9 cellular contexts compared by ENCODE assay signal in genomic region chr1:110060034-110060661, GRCh38. TPM values are rescaled to one million over a fixed set of nuclear protein-coding genes. Genes with fewer than 3 reads are reported as not detected.
DNase-seq lines count a peak whose midpoint lies in the region; ATAC-seq and TF ChIP-seq lines count a peak whose summit lies in the region.
"Had no signal": no experiment of that assay in that cellular context is flagged by ENCODE, and none has a peak within 500 bp of the region (broad histone marks: within the 10 kb centered on the region; RNA-seq: fewer than 3 reads in every experiment).

No MANE protein-coding gene starts in this region.

- H3K9me3 ChIP-seq in prostate gland: no peaks in the 10 kb centered on the region

- TF ChIP-seq CTCF in 22Rv1 (IDR thresholded peaks at IDR 0.05) (peak; percentile 94), GM12875 (IDR thresholded peaks at IDR 0.05; ENCODE audit: borderline replicate concordance, insufficient read depth, low read depth, low read length) (peak; percentile 97), epithelial cell of esophagus (IDR thresholded peaks at IDR 0.05; ENCODE audit: insufficient read depth, low read depth, low read length, missing control alignments) (peak; percentile 83), prostate gland (IDR thresholded peaks at IDR 0.05) (peak; percentile 39 to 50 (median 43))

- ATAC-seq in activated CD8-positive, alpha-beta T cell treated with anti-CD3 and anti-CD28 coated beads, Interleukin-2, amount 10 ng/mL, durations not matched to agents 7 days and 5 days: peak; percentile 74
- ATAC-seq in GM18517 (IDR thresholded peaks at IDR 0.05; ENCODE audit: unreplicated experiment): no peak

- CTCF ChIA-PET in activated CD8-positive, alpha-beta T cell treated with anti-CD3 and anti-CD28 coated beads, Interleukin-2, amount 10 ng/mL, durations not matched to agents 7 days and 5 days (lab: Charles Lee): interaction anchor here (0.6 to 3.4 kb wide), 29 partner anchors 9 to 420 kb away, joined by 3 to 41 read pairs (median 4); partner anchors contain the start of genes AHCYL1 and STRIP1

- H3K36me3 Mint-ChIP-seq in activated CD8-positive, alpha-beta T cell treated with anti-CD3 and anti-CD28 coated beads, Interleukin-2, amount 10 ng/mL, durations not matched to agents 7 days and 5 days (ENCODE audit: low read depth): peaks cover 17% of the 10 kb centered on the region

- H3K27me3 Mint-ChIP-seq in activated CD8-positive, alpha-beta T cell treated with anti-CD3 and anti-CD28 coated beads, Interleukin-2, amount 10 ng/mL, durations not matched to agents 7 days and 5 days (ENCODE audit: low read depth): peaks cover 2% of the 10 kb centered on the region

- no peak overlapping the region for H3K27ac Mint-ChIP-seq in activated CD8-positive, alpha-beta T cell treated with anti-CD3 and anti-CD28 coated beads, Interleukin-2, amount 10 ng/mL, durations not matched to agents 7 days and 5 days

- H3K4me3 Mint-ChIP-seq in activated CD8-positive, alpha-beta T cell treated with anti-CD3 and anti-CD28 coated beads, Interleukin-2, amount 10 ng/mL, durations not matched to agents 7 days and 5 days: no peak overlapping the region

- DNase-seq in NCI-H146 treated with DMSO at 0.1 percent for 48 hours (lab: John Stamatoyannopoulos, UW; ENCODE audit: unreplicated experiment) (peak; percentile 7), epithelial cell of esophagus (ENCODE audit: low read depth) (peak; percentile 45), prostate gland (ENCODE audit: low spot score) (no peak), cerebellar nuclear complex (lab: John Stamatoyannopoulos, UW) (no peak)
- DNase-seq in activated CD8-positive, alpha-beta T cell treated with anti-CD3 and anti-CD28 coated beads, Interleukin-2, amount 10 ng/mL, durations not matched to agents 7 days and 5 days: peak; percentile 80

- H3K36me3 ChIP-seq in prostate gland: no peaks in the 10 kb centered on the region

- no peaks in the 10 kb centered on the region for H3K4me1 ChIP-seq in prostate gland (replicated peaks)

- H3K4me3 ChIP-seq in GM12875 (ENCODE audit: low read depth, low read length) (no peak overlapping the region), epithelial cell of esophagus (ENCODE audit: low read length) (no peak overlapping the region), prostate gland (no peak overlapping the region)

- H3K27me3 ChIP-seq in prostate gland (replicated peaks; ENCODE audit: insufficient read depth): no peaks in the 10 kb centered on the region

- intact Hi-C loops in prostate gland (cut with DNase I): no loop called here

- POLR2A ChIA-PET in activated CD8-positive, alpha-beta T cell treated with anti-CD3 and anti-CD28 coated beads, Interleukin-2, amount 10 ng/mL, durations not matched to agents 7 days and 5 days (lab: Charles Lee): interaction anchor here (0.8 kb wide), 1 partner anchor 26 kb away, joined by 3 read pairs; the partner anchor contains the start of gene STRIP1

- H3K27ac ChIP-seq in 22Rv1 (no peak overlapping the region), prostate gland (no peak overlapping the region)

- no peak for TF ChIP-seq POLR2A in prostate gland (IDR thresholded peaks at IDR 0.05)

- peaks cover 7% of the 10 kb centered on the region for H3K4me1 Mint-ChIP-seq in activated CD8-positive, alpha-beta T cell treated with anti-CD3 and anti-CD28 coated beads, Interleukin-2, amount 10 ng/mL, durations not matched to agents 7 days and 5 days (ENCODE audit: low read depth)

- WGBS in prostate gland: 88% methylated on average over 9 of the region's 9 CpGs

- H3K9me3 Mint-ChIP-seq in activated CD8-positive, alpha-beta T cell treated with anti-CD3 and anti-CD28 coated beads, Interleukin-2, amount 10 ng/mL, durations not matched to agents 7 days and 5 days (ENCODE audit: insufficient read depth): no peaks in the 10 kb centered on the region

RNA-seq across cellular contexts. Expression of gene ALX3, which starts 10.3 kb away (rescaled TPM):
- not detected for total RNA-seq in activated CD8-positive, alpha-beta T cell treated with anti-CD3 and anti-CD28 coated beads, Interleukin-2, amount 10 ng/mL, durations not matched to agents 7 days and 5 days
- under 1 TPM in 1 of 2 donors, not detected in 1; 0.74 TPM for total RNA-seq in prostate gland
- total RNA-seq: mononuclear cell had no signal

RNA-seq across cellular contexts. Expression of gene STRIP1, which starts 25.7 kb away (rescaled TPM):
- total RNA-seq in activated CD8-positive, alpha-beta T cell treated with anti-CD3 and anti-CD28 coated beads, Interleukin-2, amount 10 ng/mL, durations not matched to agents 7 days and 5 days: 10 to 100 TPM; 33.2 to 35.9 TPM
- total RNA-seq in prostate gland: 10 to 100 TPM; 36.8 to 73.2 TPM

RNA-seq across cellular contexts. Expression of gene UBL4B, which starts 52.1 kb away (rescaled TPM):
- total RNA-seq in activated CD8-positive, alpha-beta T cell treated with anti-CD3 and anti-CD28 coated beads, Interleukin-2, amount 10 ng/mL, durations not matched to agents 7 days and 5 days: not detected
- 1 to 10 TPM in 1 of 2 donors, not detected in 1; 8.4 TPM for total RNA-seq in prostate gland
- total RNA-seq: mononuclear cell had no signal

Comparison
In these comparisons a context has a peak if more than half of its experiments do, and no peak if none do; other contexts are left out.
1. CTCF ChIP-seq: peak in every context shown above with its lines; median percentile 97 in GM12875; 94 in 22Rv1; 83 in epithelial cell of esophagus; 43 in prostate gland.
2. DNase-seq: peak in NCI-H146 treated with DMSO at 0.1 percent for 48 hours (single experiment), activated CD8-positive, alpha-beta T cell treated with anti-CD3 and anti-CD28 coated beads, Interleukin-2, amount 10 ng/mL, durations not matched to agents 7 days and 5 days (single experiment) and epithelial cell of esophagus (single experiment); none in prostate gland (single experiment) and cerebellar nuclear complex (0 of 2).